ENCODE assay signal across 8 cellular contexts in the genomic region with DNA sequence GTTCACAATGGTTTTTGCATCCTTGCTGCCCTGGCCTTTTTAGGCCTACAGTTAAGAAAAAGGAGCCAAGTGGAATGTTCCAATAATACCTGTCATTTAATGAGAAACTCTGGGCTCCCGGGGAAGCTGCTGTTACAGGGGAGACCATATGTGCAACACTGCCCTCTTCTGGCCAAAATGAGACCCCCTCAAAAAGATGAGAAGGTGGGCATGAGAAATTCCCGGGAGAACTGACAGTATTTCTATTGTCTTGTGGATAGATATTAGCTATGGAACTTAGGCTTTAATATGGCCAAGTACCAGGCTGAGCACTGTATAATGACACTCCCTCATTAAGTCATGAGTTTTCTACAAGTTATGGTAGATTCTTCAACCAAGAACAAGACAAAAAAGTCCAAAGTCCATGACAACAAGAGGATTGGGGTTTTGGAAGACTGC.
A peak's percentile ranks its signal among the peaks of the same experiment; 100 is the strongest.
DNase-seq lines count a peak whose midpoint lies in the region; ATAC-seq, FAIRE-seq and TF ChIP-seq lines count a peak whose summit lies in the region.

No MANE protein-coding gene starts in this region.

- ATAC-seq in GM21515 (IDR thresholded peaks at IDR 0.05; ENCODE audit: unreplicated experiment) = no peak

- DNase-seq in DMS53 (lab: John Stamatoyannopoulos, UW) (peak; percentile 82), HTR-8/SVneo (ENCODE audit: insufficient read length, low spot score) (peak; percentile 72), RPMI8226 (peak; percentile 53), amniotic epithelial cell (ENCODE audit: low read depth) (peak; percentile 44), iPS DF 4.7 (ENCODE audit: extremely low read depth, low spot score) (peak; percentile 28), lower leg skin (ENCODE audit: low spot score in 2 of 2) (no peak)
- peak; percentile 18 to 38 (median 28) for DNase-seq in stimulated activated CD4-positive, alpha-beta T cell treated with anti-CD3 and anti-CD28 coated beads, Interleukin-1b, Interleukin-23, amount 100 ng/mL, for 24 hours (ENCODE audit: low read depth in 4 of 4, low spot score in 1 of 4)

- intact Hi-C loops in lower leg skin (cut with DNase I; ENCODE audit: low total_unique reads) = no loop called here

- TF ChIP-seq POLR2A in lower leg skin (IDR thresholded peaks at IDR 0.05) = no peak

- peak in 1 of 3 donors; percentile 23 for TF ChIP-seq CTCF in lower leg skin (IDR thresholded peaks at IDR 0.05)

- WGBS in lower leg skin, 2 donors = 20 to 28% methylated on average over 2 of the region's 2 CpGs

- FAIRE-seq in HTR-8/SVneo (lab: Jason Lieb, UNC) = no peak

- no peak overlapping the region for H3K4me3 ChIP-seq in lower leg skin (ENCODE audit: low read depth, poor library complexity, severe bottlenecking)

Comparison
In these comparisons a context has a peak if more than half of its experiments do, and no peak if none do; other contexts are left out.
1. DNase-seq: peak in DMS53 (single experiment), HTR-8/SVneo (single experiment), RPMI8226 (single experiment), amniotic epithelial cell (single experiment), iPS DF 4.7 (single experiment) and stimulated activated CD4-positive, alpha-beta T cell treated with anti-CD3 and anti-CD28 coated beads, Interleukin-1b, Interleukin-23, amount 100 ng/mL, for 24 hours (4 of 4); none in lower leg skin (0 of 2).